Comparison of ENCODE assay signal across 12 cellular contexts in the genomic region with DNA sequence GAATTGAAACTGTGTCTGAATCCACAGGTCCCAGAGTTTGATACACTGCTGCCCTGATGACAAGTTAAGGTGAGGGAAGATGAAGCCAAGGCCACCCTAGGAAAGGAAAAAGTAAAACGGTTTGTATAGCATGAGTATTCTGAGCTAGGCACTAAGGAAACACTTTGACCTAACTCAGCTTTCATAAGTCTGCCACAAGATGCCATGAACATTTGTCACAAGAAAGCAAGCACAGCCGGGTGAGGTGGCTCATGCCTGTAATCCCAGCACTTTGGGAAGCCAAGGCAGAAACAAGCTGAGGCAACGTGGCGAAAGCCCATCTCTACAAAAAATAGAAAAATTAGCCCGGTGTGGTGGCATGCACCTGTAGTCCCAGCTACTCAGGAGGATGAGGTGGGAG. TPM values are rescaled to one million over a fixed set of nuclear protein-coding genes. Genes with fewer than 3 reads are reported as not detected.
DNase-seq lines count a peak whose midpoint lies in the region; ATAC-seq, FAIRE-seq and TF ChIP-seq lines count a peak whose summit lies in the region.
"Had no signal": no experiment of that assay in that cellular context is flagged by ENCODE, and none has a peak within 500 bp of the region (broad histone marks: within the 10 kb centered on the region; RNA-seq: fewer than 3 reads in every experiment).

No MANE protein-coding gene starts in this region.

- DNase-seq in A549 (ENCODE audit: low read depth in 1 of 2, low spot score in 1 of 2) (no peak), GM04503 (ENCODE audit: low read depth) (peak; percentile 24), fibroblast of villous mesenchyme (ENCODE audit: low read depth) (peak; percentile 22), NCI-H774 (lab: John Stamatoyannopoulos, UW) (no peak), mesenteric fat pad (ENCODE audit: low spot score) (no peak)
- DNase-seq: activated naive CD4-positive, alpha-beta T cell treated with Interleukin-2 at 50 U/mL for 16 hours; GOT3 had no signal

- H3K9me3 ChIP-seq in A549, result no peaks in the 10 kb centered on the region
- H3K9me3 ChIP-seq: esophagus muscularis mucosa had no signal

- POLR2A ChIA-PET in A549 (lab: Yijun Ruan, JAX), result interaction anchor here (0.6 kb wide), 1 partner anchor 49 kb away, joined by 4 read pairs; no protein-coding TSS in a partner anchor

- H3K27ac Mint-ChIP-seq in activated T-helper 17 cell treated with anti-CD3 and anti-CD28 coated beads, Interleukin-2, amount 50 U/mL, for 72 hours, result peak overlapping the region; percentile 30

- no peak for TF ChIP-seq EP300 in A549 (IDR thresholded peaks at IDR 0.05)

- H3K4me2 ChIP-seq in A549, result peak overlapping the region; percentile 61

- H3K27ac ChIP-seq in A549, result peak overlapping the region; percentile 53 to 80
- H3K27ac ChIP-seq: esophagus muscularis mucosa had no signal

- H3K27me3 Mint-ChIP-seq in activated T-helper 17 cell treated with anti-CD3 and anti-CD28 coated beads, Interleukin-2, amount 50 U/mL, for 72 hours, result no peaks in the 10 kb centered on the region

- no peaks in the 10 kb centered on the region for H3K9me3 Mint-ChIP-seq in activated T-helper 17 cell treated with anti-CD3 and anti-CD28 coated beads, Interleukin-2, amount 50 U/mL, for 72 hours

- no peaks in the 10 kb centered on the region for H3K36me3 Mint-ChIP-seq in activated T-helper 17 cell treated with anti-CD3 and anti-CD28 coated beads, Interleukin-2, amount 50 U/mL, for 72 hours (ENCODE audit: low read depth)

- TF ChIP-seq CTCF in A549 (IDR thresholded peaks at IDR 0.05) (no peak), fibroblast of villous mesenchyme (IDR thresholded peaks at IDR 0.05; ENCODE audit: insufficient read depth, low read depth, low read length) (no peak)

- H3K4me3 Mint-ChIP-seq in activated T-helper 17 cell treated with anti-CD3 and anti-CD28 coated beads, Interleukin-2, amount 50 U/mL, for 72 hours, result no peak overlapping the region

- no peak for TF ChIP-seq RAD21 in A549 (conservative IDR thresholded peaks at IDR 0.05 in 1 of 2, IDR thresholded peaks at IDR 0.05 in 1 of 2)

- peaks cover 20% of the 10 kb centered on the region for H3K4me1 Mint-ChIP-seq in activated T-helper 17 cell treated with anti-CD3 and anti-CD28 coated beads, Interleukin-2, amount 50 U/mL, for 72 hours

- ATAC-seq in A549 (peak in 1 of 2 experiments; percentile 50; a peak in 3 of 6 replicates), HG02852 (IDR thresholded peaks at IDR 0.05; ENCODE audit: unreplicated experiment) (no peak), GM18505 (IDR thresholded peaks at IDR 0.05; ENCODE audit: unreplicated experiment) (no peak)
- ATAC-seq in activated T-helper 17 cell treated with anti-CD3 and anti-CD28 coated beads, Interleukin-2, amount 50 U/mL, for 72 hours (replicated peaks), result no peak
- ATAC-seq: left lobe of liver had no signal

- no peak for FAIRE-seq in A549 (lab: Jason Lieb, UNC)

- no peak overlapping the region for H3K4me3 ChIP-seq in A549
- H3K4me3 ChIP-seq in fibroblast of villous mesenchyme (ENCODE audit: low read depth, low read length), result no peak overlapping the region
- H3K4me3 ChIP-seq: esophagus muscularis mucosa had no signal

- no peak for TF ChIP-seq POLR2A in A549 (IDR thresholded peaks at IDR 0.05; ENCODE audit: low read length)
- TF ChIP-seq POLR2A in GM18505 (IDR thresholded peaks at IDR 0.05; ENCODE audit: borderline replicate concordance, extremely low read depth, insufficient read depth, insufficient read length), result no peak

- H3K4me1 ChIP-seq in A549, result peaks cover 43% of the 10 kb centered on the region
- H3K4me1 ChIP-seq: esophagus muscularis mucosa had no signal

- 50% methylated on average over 5 of the region's 5 CpGs for WGBS in A549 (ENCODE audit: missing lambda C conversion rate)

- CTCF ChIA-PET in A549 (lab: Yijun Ruan, JAX), result interaction anchor here (1.1 kb wide), 1 partner anchor 113 kb away, joined by 3 read pairs; no protein-coding TSS in a partner anchor

TF ChIP-seq in A549, 52 proteins besides CTCF, POLR2A, EP300 and RAD21 (continues in another document):
- TF ChIP-seq HEYL (CRISPR knock-in tag; IDR thresholded peaks at IDR 0.05), result no peak
- TF ChIP-seq, protein P1, sequence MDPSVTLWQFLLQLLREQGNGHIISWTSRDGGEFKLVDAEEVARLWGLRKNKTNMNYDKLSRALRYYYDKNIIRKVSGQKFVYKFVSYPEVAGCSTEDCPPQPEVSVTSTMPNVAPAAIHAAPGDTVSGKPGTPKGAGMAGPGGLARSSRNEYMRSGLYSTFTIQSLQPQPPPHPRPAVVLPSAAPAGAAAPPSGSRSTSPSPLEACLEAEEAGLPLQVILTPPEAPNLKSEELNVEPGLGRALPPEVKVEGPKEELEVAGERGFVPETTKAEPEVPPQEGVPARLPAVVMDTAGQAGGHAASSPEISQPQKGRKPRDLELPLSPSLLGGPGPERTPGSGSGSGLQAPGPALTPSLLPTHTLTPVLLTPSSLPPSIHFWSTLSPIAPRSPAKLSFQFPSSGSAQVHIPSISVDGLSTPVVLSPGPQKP (IDR thresholded peaks at IDR 0.05; ENCODE audit: low read depth, low read length), result no peak
- TF ChIP-seq FOSL2 (IDR thresholded peaks at IDR 0.05), result no peak
- no peak for TF ChIP-seq FOSL2 (CRISPR knock-in tag; IDR thresholded peaks at IDR 0.05)
- TF ChIP-seq MAZ (IDR thresholded peaks at IDR 0.05; ENCODE audit: borderline replicate concordance, low read depth, low read length), result no peak
- no peak for TF ChIP-seq HDAC2 (IDR thresholded peaks at IDR 0.05)
- TF ChIP-seq ZNF302 (CRISPR knock-in tag; IDR thresholded peaks at IDR 0.05), result no peak
- TF ChIP-seq JUNB (IDR thresholded peaks at IDR 0.05), result no peak
- TF ChIP-seq TP53 (CRISPR knock-in tag; IDR thresholded peaks at IDR 0.05), result no peak
- no peak for TF ChIP-seq KDM1A (IDR thresholded peaks at IDR 0.05; ENCODE audit: low read depth)
- no peak for TF ChIP-seq CBX2 (IDR thresholded peaks at IDR 0.05; ENCODE audit: borderline replicate concordance, low read depth)
- no peak for TF ChIP-seq NFE2L2 (conservative IDR thresholded peaks at IDR 0.05; ENCODE audit: low read length)
- TF ChIP-seq, protein P2, sequence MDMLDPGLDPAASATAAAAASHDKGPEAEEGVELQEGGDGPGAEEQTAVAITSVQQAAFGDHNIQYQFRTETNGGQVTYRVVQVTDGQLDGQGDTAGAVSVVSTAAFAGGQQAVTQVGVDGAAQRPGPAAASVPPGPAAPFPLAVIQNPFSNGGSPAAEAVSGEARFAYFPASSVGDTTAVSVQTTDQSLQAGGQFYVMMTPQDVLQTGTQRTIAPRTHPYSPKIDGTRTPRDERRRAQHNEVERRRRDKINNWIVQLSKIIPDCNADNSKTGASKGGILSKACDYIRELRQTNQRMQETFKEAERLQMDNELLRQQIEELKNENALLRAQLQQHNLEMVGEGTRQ (IDR thresholded peaks at IDR 0.05), result no peak
- no peak for TF ChIP-seq CHD4 (IDR thresholded peaks at IDR 0.05; ENCODE audit: borderline replicate concordance)
- no peak for TF ChIP-seq FOXS1 (CRISPR knock-in tag; IDR thresholded peaks at IDR 0.05)
- TF ChIP-seq, protein P3, sequence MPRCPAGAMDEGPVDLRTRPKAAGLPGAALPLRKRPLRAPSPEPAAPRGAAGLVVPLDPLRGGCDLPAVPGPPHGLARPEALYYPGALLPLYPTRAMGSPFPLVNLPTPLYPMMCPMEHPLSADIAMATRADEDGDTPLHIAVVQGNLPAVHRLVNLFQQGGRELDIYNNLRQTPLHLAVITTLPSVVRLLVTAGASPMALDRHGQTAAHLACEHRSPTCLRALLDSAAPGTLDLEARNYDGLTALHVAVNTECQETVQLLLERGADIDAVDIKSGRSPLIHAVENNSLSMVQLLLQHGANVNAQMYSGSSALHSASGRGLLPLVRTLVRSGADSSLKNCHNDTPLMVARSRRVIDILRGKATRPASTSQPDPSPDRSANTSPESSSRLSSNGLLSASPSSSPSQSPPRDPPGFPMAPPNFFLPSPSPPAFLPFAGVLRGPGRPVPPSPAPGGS (IDR thresholded peaks at IDR 0.05), result no peak
- TF ChIP-seq, protein P4, sequence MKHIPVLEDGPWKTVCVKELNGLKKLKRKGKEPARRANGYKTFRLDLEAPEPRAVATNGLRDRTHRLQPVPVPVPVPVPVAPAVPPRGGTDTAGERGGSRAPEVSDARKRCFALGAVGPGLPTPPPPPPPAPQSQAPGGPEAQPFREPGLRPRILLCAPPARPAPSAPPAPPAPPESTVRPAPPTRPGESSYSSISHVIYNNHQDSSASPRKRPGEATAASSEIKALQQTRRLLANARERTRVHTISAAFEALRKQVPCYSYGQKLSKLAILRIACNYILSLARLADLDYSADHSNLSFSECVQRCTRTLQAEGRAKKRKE (CRISPR knock-in tag; IDR thresholded peaks at IDR 0.05; ENCODE audit: low read depth), result no peak
- no peak for TF ChIP-seq ESRRA (IDR thresholded peaks at IDR 0.05; ENCODE audit: borderline replicate concordance, low read length)
- TF ChIP-seq, protein P5, sequence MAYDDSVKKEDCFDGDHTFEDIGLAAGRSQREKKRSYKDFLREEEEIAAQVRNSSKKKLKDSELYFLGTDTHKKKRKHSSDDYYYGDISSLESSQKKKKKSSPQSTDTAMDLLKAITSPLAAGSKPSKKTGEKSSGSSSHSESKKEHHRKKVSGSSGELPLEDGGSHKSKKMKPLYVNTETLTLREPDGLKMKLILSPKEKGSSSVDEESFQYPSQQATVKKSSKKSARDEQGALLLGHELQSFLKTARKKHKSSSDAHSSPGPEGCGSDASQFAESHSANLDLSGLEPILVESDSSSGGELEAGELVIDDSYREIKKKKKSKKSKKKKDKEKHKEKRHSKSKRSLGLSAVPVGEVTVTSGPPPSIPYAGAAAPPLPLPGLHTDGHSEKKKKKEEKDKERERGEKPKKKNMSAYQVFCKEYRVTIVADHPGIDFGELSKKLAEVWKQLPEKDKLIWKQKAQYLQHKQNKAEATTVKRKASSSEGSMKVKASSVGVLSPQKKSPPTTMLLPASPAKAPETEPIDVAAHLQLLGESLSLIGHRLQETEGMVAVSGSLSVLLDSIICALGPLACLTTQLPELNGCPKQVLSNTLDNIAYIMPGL (CRISPR knock-in tag; IDR thresholded peaks at IDR 0.05; ENCODE audit: borderline replicate concordance), result no peak

RNA-seq across cellular contexts. Expression of a gene that starts 34.2 kb away (rescaled TPM):
- polyA plus RNA-seq in A549 (2011; rRNA removed) (24.5 and 26.8 TPM in 2 replicates), A549 (2017; fragmentation: RNase III; extraction: RNeasy Plus Mini Kit Qiagen cat#74134 plus additional on column Dnase treatment) (20.8 to 22.0 TPM (median 21.5 TPM) in 3 replicates)
- polyA plus RNA-seq in A549 (2012; cell fraction: cytosol; rRNA removed), result 4.8 and 6.9 TPM in 2 replicates
- 2.4 and 2.9 TPM in 2 replicates for polyA plus RNA-seq in A549 (2012; cell fraction: nucleus; rRNA removed)
- polyA minus RNA-seq in A549 (2011; rRNA and poly(A)+ RNA removed), result 12.2 and 13.0 TPM in 2 replicates
- total RNA-seq in activated T-helper 17 cell treated with anti-CD3 and anti-CD28 coated beads, Interleukin-2, amount 50 U/mL, for 72 hours, result 1 to 10 TPM; 6.1 to 6.5 TPM
- total RNA-seq in fibroblast of villous mesenchyme (15.1 and 25.0 TPM in 2 replicates), mesenteric fat pad (6.9 TPM)

Comparison
In these comparisons a context has a peak if more than half of its experiments do, and no peak if none do; other contexts are left out.
1. DNase-seq: peak in GM04503 (single experiment) and fibroblast of villous mesenchyme (single experiment); none in A549 (0 of 2), NCI-H774 (single experiment) and mesenteric fat pad (single experiment).